7 cellular contexts compared by ENCODE assay signal in genomic region chr19:3358919-3359849, GRCh38. TPM values are rescaled to one million over a fixed set of nuclear protein-coding genes. Genes with fewer than 3 reads are reported as not detected.
DNase-seq lines count a peak whose midpoint lies in the region; ATAC-seq and TF ChIP-seq lines count a peak whose summit lies in the region.

No MANE protein-coding gene starts in this region.

- H2AFZ ChIP-seq in KMS-11 (ENCODE audit: low read depth) = peak overlapping the region; percentile 59

- H3K4me3 ChIP-seq in KMS-11 (IDR thresholded peaks at IDR 0.05; ENCODE audit: insufficient read depth, low read depth, low read length) = no peak overlapping the region
- H3K4me3 ChIP-seq in mucosa of descending colon = peak overlapping the region; percentile 99

- H3K27me3 ChIP-seq in KMS-11 (ENCODE audit: insufficient read depth, low read depth) = no peaks in the 10 kb centered on the region

- H3K27me3 Mint-ChIP-seq in activated CD4-positive, alpha-beta memory T cell treated with anti-CD3 and anti-CD28 coated beads for 36 hours = peaks cover 2% of the 10 kb centered on the region

- peak overlapping the region; percentile 79 for H3K9ac ChIP-seq in KMS-11

- peaks cover 27% of the 10 kb centered on the region for H3K4me1 Mint-ChIP-seq in activated CD4-positive, alpha-beta memory T cell treated with anti-CD3 and anti-CD28 coated beads for 36 hours (ENCODE audit: low read depth)
- peaks cover 35% of the 10 kb centered on the region for H3K4me1 Mint-ChIP-seq in stimulated activated effector memory CD8-positive, alpha-beta T cell treated with anti-CD3 and anti-CD28 coated beads, Interleukin-12 subunit alpha, Interleukin-12 subunit beta, amount 100 ng/mL, for 72 hours

- peak overlapping the region; percentile 40; the same call in 1 of the 2 replicates for H3K27ac ChIP-seq in KMS-11

- no peaks in the 10 kb centered on the region for H3K9me3 ChIP-seq in mucosa of descending colon

- H3K4me2 ChIP-seq in KMS-11 = peak overlapping the region; percentile 67

- peaks cover 7% of the 10 kb centered on the region for H3K4me1 ChIP-seq in KMS-11 (ENCODE audit: low read depth, poor library complexity, severe bottlenecking)
- peaks cover 13% of the 10 kb centered on the region for H3K4me1 ChIP-seq in mucosa of descending colon (ENCODE audit: low read depth)

- DNase-seq in GM13977 (ENCODE audit: low spot score) = peak; percentile 94
- peak; percentile 67 for DNase-seq in activated CD4-positive, alpha-beta memory T cell treated with anti-CD3 and anti-CD28 coated beads for 36 hours
- peak; percentile 46 for DNase-seq in effector CD8-positive, alpha-beta T cell (lab: John Stamatoyannopoulos, UW)
- DNase-seq in mucosa of descending colon = peak; percentile 74 to 84 (median 82)
- DNase-seq in stimulated activated effector memory CD8-positive, alpha-beta T cell treated with anti-CD3 and anti-CD28 coated beads, Interleukin-12 subunit alpha, Interleukin-12 subunit beta, amount 100 ng/mL, for 72 hours (ENCODE audit: low spot score in 2 of 2) = peak; percentile 40 to 72

- POLR2A ChIA-PET in activated CD4-positive, alpha-beta memory T cell treated with anti-CD3 and anti-CD28 coated beads for 36 hours (lab: Charles Lee) = no interaction called here

- H3K36me3 ChIP-seq in KMS-11 (ENCODE audit: insufficient read depth) = no peaks in the 10 kb centered on the region
- H3K36me3 ChIP-seq in mucosa of descending colon (ENCODE audit: low read depth) = no peaks in the 10 kb centered on the region

- peaks cover 19% of the 10 kb centered on the region; the same call in 1 of the 2 replicates for H3K79me2 ChIP-seq in KMS-11 (ENCODE audit: insufficient read depth, low read depth)

- ATAC-seq in mucosa of descending colon (peak; percentile 72), GM19351 (IDR thresholded peaks at IDR 0.05; ENCODE audit: unreplicated experiment) (no peak)
- peak; percentile 50 for ATAC-seq in stimulated activated effector memory CD8-positive, alpha-beta T cell treated with anti-CD3 and anti-CD28 coated beads, Interleukin-12 subunit alpha, Interleukin-12 subunit beta, amount 100 ng/mL, for 72 hours

- TF ChIP-seq CTCF in GM13977 (IDR thresholded peaks at IDR 0.05; ENCODE audit: extremely low read depth, insufficient read depth, missing control alignments) (no peak), KMS-11 (conservative IDR thresholded peaks at IDR 0.05; ENCODE audit: low read depth, low read length) (no peak), mucosa of descending colon (IDR thresholded peaks at IDR 0.05) (no peak)

- peak overlapping the region; percentile 77 for H3K4me3 Mint-ChIP-seq in activated CD4-positive, alpha-beta memory T cell treated with anti-CD3 and anti-CD28 coated beads for 36 hours
- H3K4me3 Mint-ChIP-seq in stimulated activated effector memory CD8-positive, alpha-beta T cell treated with anti-CD3 and anti-CD28 coated beads, Interleukin-12 subunit alpha, Interleukin-12 subunit beta, amount 100 ng/mL, for 72 hours = peak overlapping the region; percentile 79

- in situ Hi-C loops in GM13977 (cut with MboI; ENCODE audit: low pct_unique_long_range_greater_than_20kb, low sequenced_read_pairs, unreplicated experiment) = no loop called here

- H3K27ac Mint-ChIP-seq in activated CD4-positive, alpha-beta memory T cell treated with anti-CD3 and anti-CD28 coated beads for 36 hours = peak overlapping the region; percentile 66
- H3K27ac Mint-ChIP-seq in stimulated activated effector memory CD8-positive, alpha-beta T cell treated with anti-CD3 and anti-CD28 coated beads, Interleukin-12 subunit alpha, Interleukin-12 subunit beta, amount 100 ng/mL, for 72 hours = peak overlapping the region; percentile 72

- H3K36me3 Mint-ChIP-seq in activated CD4-positive, alpha-beta memory T cell treated with anti-CD3 and anti-CD28 coated beads for 36 hours = no peaks in the 10 kb centered on the region
- peaks cover 12% of the 10 kb centered on the region for H3K36me3 Mint-ChIP-seq in stimulated activated effector memory CD8-positive, alpha-beta T cell treated with anti-CD3 and anti-CD28 coated beads, Interleukin-12 subunit alpha, Interleukin-12 subunit beta, amount 100 ng/mL, for 72 hours

- CTCF ChIA-PET in activated CD4-positive, alpha-beta memory T cell treated with anti-CD3 and anti-CD28 coated beads for 36 hours (lab: Charles Lee) = no interaction called here

- peaks cover 2% of the 10 kb centered on the region for H3K9me3 Mint-ChIP-seq in activated CD4-positive, alpha-beta memory T cell treated with anti-CD3 and anti-CD28 coated beads for 36 hours
- no peaks in the 10 kb centered on the region for H3K9me3 Mint-ChIP-seq in stimulated activated effector memory CD8-positive, alpha-beta T cell treated with anti-CD3 and anti-CD28 coated beads, Interleukin-12 subunit alpha, Interleukin-12 subunit beta, amount 100 ng/mL, for 72 hours

- no peaks in the 10 kb centered on the region for H4K20me1 ChIP-seq in KMS-11 (ENCODE audit: insufficient read depth)

- intact Hi-C loops in activated CD4-positive, alpha-beta memory T cell treated with anti-CD3 and anti-CD28 coated beads for 36 hours (cut with micrococcal nuclease) = no loop called here
- intact Hi-C loops in mucosa of descending colon (cut with DNase I, micrococcal nuclease) = no loop called here

RNA-seq across cellular contexts. Expression of gene NFIC, which starts 7.2 kb away (rescaled TPM):
- 10 to 100 TPM; 19.7 to 19.9 TPM for total RNA-seq in activated CD4-positive, alpha-beta memory T cell treated with anti-CD3 and anti-CD28 coated beads for 36 hours
- total RNA-seq in mucosa of descending colon = 100 to 1,000 TPM in 1 of 3 donors, 10 to 100 TPM in 2; 38.4 to 210 (median 79.3) TPM
